15 cellular contexts compared by ENCODE assay signal in genomic region chr18:75454022-75454795, GRCh38. TPM values are rescaled to one million over a fixed set of nuclear protein-coding genes. Genes with fewer than 3 reads are reported as not detected.
DNase-seq lines count a peak whose midpoint lies in the region; ATAC-seq, FAIRE-seq and TF ChIP-seq lines count a peak whose summit lies in the region.
"Had no signal": no experiment of that assay in that cellular context is flagged by ENCODE, and none has a peak within 500 bp of the region (broad histone marks: within the 10 kb centered on the region; RNA-seq: fewer than 3 reads in every experiment).

No MANE protein-coding gene starts in this region.

- no peaks in the 10 kb centered on the region for H3K36me3 ChIP-seq in GM23338 (ENCODE audit: insufficient read depth)
- H3K36me3 ChIP-seq in K562 (ENCODE audit: control insufficient read depth, insufficient read depth, low read length): no peaks in the 10 kb centered on the region
- H3K36me3 ChIP-seq in neural progenitor cell: no peaks in the 10 kb centered on the region
- no peaks in the 10 kb centered on the region for H3K36me3 ChIP-seq in stomach
- H3K36me3 ChIP-seq in endodermal cell (ENCODE audit: control insufficient read depth, insufficient read depth, low read length): no peaks in the 10 kb centered on the region
- H3K36me3 ChIP-seq in gastroesophageal sphincter: no peaks in the 10 kb centered on the region
- H3K36me3 ChIP-seq in PC-3 (ENCODE audit: low read depth, low read length): no peaks in the 10 kb centered on the region

- CTCF ChIA-PET in K562 (lab: Yijun Ruan, JAX; ENCODE audit: low intra/inter-chr PET ratio): no interaction called here
- CTCF ChIA-PET in PC-3 (lab: Charles Lee): no interaction called here

- H3K4me1 Mint-ChIP-seq in GM23338 (peaks cover 17% of the 10 kb centered on the region), neural progenitor cell (peaks cover 24% of the 10 kb centered on the region), endodermal cell (peaks cover 9% of the 10 kb centered on the region)

- H3K27me3 Mint-ChIP-seq in GM23338 (ENCODE audit: insufficient read depth, low read depth, poor library complexity) (peaks cover 27% of the 10 kb centered on the region), neural progenitor cell (ENCODE audit: insufficient read depth, low read depth) (peaks cover 6% of the 10 kb centered on the region), endodermal cell (ENCODE audit: insufficient read depth) (peaks cover 73% of the 10 kb centered on the region)

- H3K79me2 ChIP-seq in GM23338 (replicated peaks; ENCODE audit: insufficient read depth): no peaks in the 10 kb centered on the region
- H3K79me2 ChIP-seq in K562 (ENCODE audit: control insufficient read depth, insufficient read depth, low read length): no peaks in the 10 kb centered on the region
- H3K79me2 ChIP-seq in neural progenitor cell (ENCODE audit: low read depth): no peaks in the 10 kb centered on the region
- no peaks in the 10 kb centered on the region for H3K79me2 ChIP-seq in PC-3 (ENCODE audit: low read length)

- H3K4me1 ChIP-seq in GM23338 (ENCODE audit: insufficient read depth) (peaks cover 12% of the 10 kb centered on the region), K562 (replicated peaks in 1 of 2; ENCODE audit: control insufficient read depth in 2 of 2, insufficient read depth in 2 of 2, low read length in 2 of 2) (no peaks in the 10 kb centered on the region), neural progenitor cell (peaks cover 6% of the 10 kb centered on the region), stomach (peaks cover 5 to 15% (median 11%) of the 10 kb centered on the region in 4 donors), endodermal cell (ENCODE audit: control insufficient read depth, insufficient read depth, low read length) (peaks cover 3% of the 10 kb centered on the region), gastroesophageal sphincter (peaks cover 0 to 17% (median 0%) of the 10 kb centered on the region in 3 donors), PC-3 (ENCODE audit: insufficient read depth, low read length) (no peaks in the 10 kb centered on the region)

- H2AFZ ChIP-seq in GM23338 (peak overlapping the region; percentile 96; the same call in 1 of the 2 replicates), K562 (ENCODE audit: low read depth, low read length) (no peak overlapping the region), neural progenitor cell (replicated peaks) (no peak overlapping the region), PC-3 (ENCODE audit: low read length) (no peak overlapping the region)
- H2AFZ ChIP-seq: PC-9 had no signal

- H3K9me2 ChIP-seq in GM23338 (ENCODE audit: insufficient read depth) (no peaks in the 10 kb centered on the region), PC-3 (replicated peaks; ENCODE audit: low read length) (no peaks in the 10 kb centered on the region)

- H3K9me3 ChIP-seq in K562 (replicated peaks; ENCODE audit: control insufficient read depth, insufficient read depth, low read depth, low read length) (no peaks in the 10 kb centered on the region), neural progenitor cell (ENCODE audit: low read depth) (peaks cover 11% of the 10 kb centered on the region), stomach (peaks cover 0 to 10% (median 2%) of the 10 kb centered on the region in 4 donors), endodermal cell (ENCODE audit: control insufficient read depth, low read length) (peaks cover 10% of the 10 kb centered on the region), gastroesophageal sphincter (no peaks in the 10 kb centered on the region), PC-3 (ENCODE audit: low read length) (no peaks in the 10 kb centered on the region)

- ATAC-seq in GM23338 (no peak), K562 (no peak), gastroesophageal sphincter (no peak), PC-3 (no peak)

- intact Hi-C loops in K562 (cut with micrococcal nuclease) (no loop called here), stomach (cut with DNase I; ENCODE audit: low total_unique reads) (no loop called here), PC-3 (cut with micrococcal nuclease) (no loop called here)

- no peak overlapping the region for H3K4me3 ChIP-seq in GM23338
- H3K4me3 ChIP-seq in K562: no peak overlapping the region
- no peak overlapping the region for H3K4me3 ChIP-seq in neural progenitor cell
- no peak overlapping the region for H3K4me3 ChIP-seq in stomach
- no peak overlapping the region for H3K4me3 ChIP-seq in endodermal cell (ENCODE audit: low read length)
- H3K4me3 ChIP-seq in gastroesophageal sphincter: no peak overlapping the region
- H3K4me3 ChIP-seq in PC-3 (ENCODE audit: low read length): no peak overlapping the region
- H3K4me3 ChIP-seq: PC-9 had no signal

- no peak overlapping the region for H3K27ac ChIP-seq in GM23338 (ENCODE audit: low read depth)
- H3K27ac ChIP-seq in K562 (ENCODE audit: extremely low read depth, low read depth, low read length): no peak overlapping the region
- H3K27ac ChIP-seq in neural progenitor cell: no peak overlapping the region
- peak overlapping the region in 3 of 5 donors; percentile 31 to 73 (median 72) for H3K27ac ChIP-seq in stomach
- H3K27ac ChIP-seq in endodermal cell (ENCODE audit: low read depth, low read length): no peak overlapping the region
- no peak overlapping the region for H3K27ac ChIP-seq in gastroesophageal sphincter
- H3K27ac ChIP-seq in PC-3 (ENCODE audit: low read length): no peak overlapping the region
- H3K27ac ChIP-seq: HL-60, PC-9 had no signal

- in situ Hi-C loops in K562 (cut with MboI): no loop called here

- H3K27ac Mint-ChIP-seq in GM23338 (no peak overlapping the region), neural progenitor cell (no peak overlapping the region), endodermal cell (no peak overlapping the region)
- H3K27ac Mint-ChIP-seq: CD4-positive, CD25-positive, alpha-beta regulatory T cell had no signal

- H3F3A ChIP-seq in GM23338 (replicated peaks; ENCODE audit: low read depth) (0 out of 2 replicates have a peak, but pooled peaks cover 4% of the 10 kb centered on the region), neural progenitor cell (ENCODE audit: low read depth) (peaks cover 7% of the 10 kb centered on the region), PC-3 (ENCODE audit: low read length, unreplicated experiment) (no peaks in the 10 kb centered on the region)

- POLR2A ChIA-PET in K562 (lab: Yijun Ruan, JAX): no interaction called here
- POLR2A ChIA-PET in PC-3 (lab: Charles Lee; ENCODE audit: unreplicated experiment): no interaction called here

- H4K20me1 ChIP-seq in GM23338 (replicated peaks; ENCODE audit: insufficient read depth) (no peaks in the 10 kb centered on the region), K562 (replicated peaks; ENCODE audit: control insufficient read depth, insufficient read depth, low read length) (no peaks in the 10 kb centered on the region), neural progenitor cell (ENCODE audit: low read depth) (no peaks in the 10 kb centered on the region), PC-3 (ENCODE audit: low read length) (no peaks in the 10 kb centered on the region)

- H3K4me3 Mint-ChIP-seq in GM23338: no peak overlapping the region
- peak overlapping the region; percentile 81 for H3K4me3 Mint-ChIP-seq in neural progenitor cell
- H3K4me3 Mint-ChIP-seq in endodermal cell: no peak overlapping the region

- TF ChIP-seq CTCF in GM23338 (conservative IDR thresholded peaks at IDR 0.05; ENCODE audit: low read depth in 2 of 2): no peak
- TF ChIP-seq CTCF in K562 (IDR thresholded peaks at IDR 0.05 in 2 of 3, conservative IDR thresholded peaks at IDR 0.05 in 1 of 3; ENCODE audit: insufficient read depth in 2 of 3, low read depth in 1 of 3, low read length in 3 of 3): no peak
- no peak for TF ChIP-seq CTCF in neural progenitor cell (IDR thresholded peaks at IDR 0.05)
- TF ChIP-seq CTCF in stomach (IDR thresholded peaks at IDR 0.05): no peak
- no peak for TF ChIP-seq CTCF in endodermal cell (conservative IDR thresholded peaks at IDR 0.05)
- no peak for TF ChIP-seq CTCF in gastroesophageal sphincter (IDR thresholded peaks at IDR 0.05)
- TF ChIP-seq CTCF in PC-3 (conservative IDR thresholded peaks at IDR 0.05; ENCODE audit: low read depth, low read length): no peak

- TF ChIP-seq EP300 in K562 (IDR thresholded peaks at IDR 0.05; ENCODE audit: low read length) (no peak), stomach (IDR thresholded peaks at IDR 0.05) (no peak), gastroesophageal sphincter (IDR thresholded peaks at IDR 0.05) (no peak)

- 0% methylated on average over 7 of the region's 14 CpGs for WGBS in K562 (ENCODE audit: insufficient coverage, low coverage, missing lambda C conversion rate)
- 76 to 82% (median 79%) methylated on average over 11 to 14 of the region's 14 CpGs for WGBS in stomach, 5 donors
- WGBS in endodermal cell (ENCODE audit: insufficient coverage in 1 of 2, insufficient read length in 1 of 2), 2 experiments: 85 to 88% methylated on average over 10 to 14 of the region's 14 CpGs
- WGBS in gastroesophageal sphincter (ENCODE audit: low coverage in 1 of 2), 2 donors: 74 to 80% methylated on average over 9 to 13 of the region's 14 CpGs

- H3K36me3 Mint-ChIP-seq in GM23338 (ENCODE audit: low read depth): peaks cover 10% of the 10 kb centered on the region; the same call in 2 of the 3 replicates
- peaks cover 9% of the 10 kb centered on the region for H3K36me3 Mint-ChIP-seq in neural progenitor cell
- peaks cover 8% of the 10 kb centered on the region for H3K36me3 Mint-ChIP-seq in endodermal cell (ENCODE audit: low read depth)

- TF ChIP-seq POLR2A in K562 (conservative IDR thresholded peaks at IDR 0.05) (no peak), stomach (IDR thresholded peaks at IDR 0.05) (no peak), gastroesophageal sphincter (IDR thresholded peaks at IDR 0.05) (no peak)

- H3K4me2 ChIP-seq in GM23338: no peak overlapping the region
- no peak overlapping the region for H3K4me2 ChIP-seq in K562 (ENCODE audit: insufficient read depth, low read length)
- H3K4me2 ChIP-seq in neural progenitor cell: no peak overlapping the region
- no peak overlapping the region for H3K4me2 ChIP-seq in PC-3 (ENCODE audit: low read length)
- H3K4me2 ChIP-seq: PC-9 had no signal

- BruUV-seq in K562 (replicated peaks; lab: Mats Ljungman, UMichigan) (no TSS peak), PC-3 (replicated peaks; lab: Mats Ljungman, UMichigan) (no TSS peak)

- H3K9ac ChIP-seq in K562 (ENCODE audit: insufficient read depth in 1 of 2, low read depth in 2 of 2, low read length in 2 of 2) (no peak overlapping the region), neural progenitor cell (no peak overlapping the region), endodermal cell (ENCODE audit: extremely low read depth, low read length, poor library complexity, severe bottlenecking) (no peak overlapping the region), PC-3 (ENCODE audit: low read length) (no peak overlapping the region)

- H3K9me1 ChIP-seq in K562 (ENCODE audit: control insufficient read depth, insufficient read depth, low read length): no peaks in the 10 kb centered on the region

- H3K9me3 Mint-ChIP-seq in GM23338 (peaks cover 16% of the 10 kb centered on the region), neural progenitor cell (peaks cover 17% of the 10 kb centered on the region), endodermal cell (peaks cover 16% of the 10 kb centered on the region)

- TF ChIP-seq RAD21 in K562 (CRISPR knock-in tag; conservative IDR thresholded peaks at IDR 0.05 in 1 of 2, IDR thresholded peaks at IDR 0.05 in 1 of 2): no peak

- H3K27me3 ChIP-seq in GM23338 (ENCODE audit: insufficient read depth) (peaks cover 48% of the 10 kb centered on the region), K562 (ENCODE audit: control insufficient read depth in 2 of 2, insufficient read depth in 2 of 2, low read length in 2 of 2) (peaks cover 2 to 18% of the 10 kb centered on the region in 2 experiments; a peak in 3 of 5 replicates), neural progenitor cell (peaks cover 51% of the 10 kb centered on the region), stomach (peaks cover 0 to 32% (median 24%) of the 10 kb centered on the region in 3 donors), endodermal cell (ENCODE audit: control insufficient read depth, insufficient read depth, low read length, poor library complexity, severe bottlenecking) (peaks cover 42% of the 10 kb centered on the region), gastroesophageal sphincter (no peaks in the 10 kb centered on the region), PC-3 (ENCODE audit: low read length) (peaks cover 26% of the 10 kb centered on the region)

- DNase-seq in GM23338 (ENCODE audit: low spot score) (no peak), K562 (ENCODE audit: extremely low read depth in 1 of 4, low spot score in 3 of 4) (no peak), neural progenitor cell (ENCODE audit: low spot score) (no peak), stomach (no peak), endodermal cell (no peak), PC-3 (no peak)
- DNase-seq: ACHN; CD4-positive, CD25-positive, alpha-beta regulatory T cell; GOT3; NCI-H1105 treated with DMSO at 0.1 percent for 48 hours; NCI-H187; NCI-H446; PC-9 had no signal

- no peak for FAIRE-seq in K562 (lab: Jason Lieb, UNC)

RNA-seq across cellular contexts. Expression of gene SMIM21, which starts 26.7 kb away (rescaled TPM):
- total RNA-seq in GM23338 (2014; rRNA removed; shearing (Covaris generic)): not detected in 2 replicates
- polyA plus RNA-seq in GM23338 (2016; fragmentation: Nextera tagmentation; extraction: Ambion mirVana) (not detected in 2 replicates), K562 (2011; rRNA removed) (not detected in 2 replicates), K562 (2014; fragmentation: Illumina TruSeq; extraction: Trizol) (not detected in 2 replicates), K562 (2014; fragmentation: Nextera tagmentation; extraction: Ambion mirVana) (not detected), K562 (2014; rRNA removed) (not detected in 2 replicates), stomach (not detected)
- not detected in 2 replicates for total RNA-seq in K562 (2011; cell fraction: chromatin; rRNA removed; ENCODE audit: low replicate concordance)
- not detected in 2 replicates for total RNA-seq in K562 (2011; cell fraction: nucleolus; rRNA removed)
- total RNA-seq in K562 (2011; cell fraction: nucleoplasm; rRNA removed): not detected in 2 replicates
- total RNA-seq in K562 (2014; rRNA removed) (not detected in 2 replicates), K562 (2014; rRNA removed; fragmentation: Illumina TruSeq; extraction: Trizol) (not detected in 2 replicates), K562 (2015; rRNA removed; fragmentation: Illumina TruSeq; extraction: Trizol) (not detected in 2 replicates), K562 (2021) (not detected in 2 replicates), neural progenitor cell (ENCODE audit: low replicate concordance) (not detected in 2 replicates), stomach (not detected), endodermal cell (not detected), gastroesophageal sphincter (not detected), PC-3 (2014; rRNA removed) (not detected in 2 replicates)
- not detected in 2 replicates for polyA plus RNA-seq in K562 (2011; cell fraction: cytosol; rRNA removed)
- polyA plus RNA-seq in K562 (2011; cell fraction: nucleus; rRNA removed): not detected in 2 replicates
- polyA plus RNA-seq in K562 (2012): not detected in 2 replicates
- polyA minus RNA-seq in K562 (2011; rRNA and poly(A)+ RNA removed): not detected in 2 replicates
- not detected in 2 replicates for polyA minus RNA-seq in K562 (2011; cell fraction: cytosol; rRNA and poly(A)+ RNA removed)
- not detected in 2 replicates for polyA minus RNA-seq in K562 (2011; cell fraction: nucleus; rRNA and poly(A)+ RNA removed)
- not detected for polyA plus RNA-seq in endodermal cell (2013, experiment 1 of 2)
- not detected for polyA plus RNA-seq in endodermal cell (2013, experiment 2 of 2)
- total RNA-seq: CD4-positive, CD25-positive, alpha-beta regulatory T cell; PC-9 had no signal
- polyA plus RNA-seq: CD4-positive, CD25-positive, alpha-beta regulatory T cell had no signal

Comparison
In these comparisons a context has a peak if more than half of its experiments do, and no peak if none do; other contexts are left out.
1. H3K27ac ChIP-seq: peak in stomach (3 of 5); none in GM23338 (single experiment), K562 (single experiment), neural progenitor cell (single experiment), endodermal cell (single experiment), gastroesophageal sphincter (0 of 4) and PC-3 (single experiment).